In the genomic region with DNA sequence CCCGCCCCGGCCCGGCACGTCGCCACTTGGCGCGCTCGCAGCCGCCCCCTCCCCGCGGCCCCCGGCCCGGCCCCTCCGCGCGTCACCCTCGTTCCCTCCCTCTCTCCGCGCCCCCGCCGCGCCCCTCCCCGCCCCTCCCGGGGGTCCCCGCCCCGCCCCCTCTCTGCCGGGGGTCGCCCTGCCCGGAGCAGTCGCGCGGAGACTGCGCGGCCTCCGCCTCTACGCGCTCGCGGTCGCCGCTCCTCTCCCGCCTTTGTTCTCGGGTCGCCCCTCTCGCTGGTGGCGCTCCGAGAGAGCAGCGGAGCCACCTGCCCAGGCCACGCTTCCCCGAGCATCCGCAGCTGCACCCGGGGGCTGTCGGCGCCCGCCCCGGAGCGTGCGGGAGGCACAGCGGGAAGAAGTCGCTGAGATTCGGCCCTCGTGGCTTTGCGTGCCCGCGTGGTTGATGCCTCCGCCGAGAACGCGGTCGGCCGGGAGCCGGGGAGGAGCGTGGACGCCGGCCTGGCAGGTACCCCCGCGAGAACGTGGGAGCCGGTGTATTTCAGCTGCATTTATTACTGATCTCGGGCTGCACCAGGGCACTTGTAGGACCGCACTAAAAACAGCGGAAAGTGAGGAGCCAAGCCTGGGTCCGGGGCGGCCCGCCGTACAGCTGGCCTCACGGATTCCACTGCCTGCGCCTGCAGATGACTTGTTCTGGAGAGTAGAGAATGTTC, we compare ENCODE assay signal across 8 cellular contexts. TPM values are rescaled to one million over a fixed set of nuclear protein-coding genes. Genes with fewer than 3 reads are reported as not detected.
DNase-seq lines count a peak whose midpoint lies in the region; ATAC-seq and TF ChIP-seq lines count a peak whose summit lies in the region.

No MANE protein-coding gene starts in this region.

- peak overlapping the region; percentile 83 to 92 (median 90) for H3K4me3 Mint-ChIP-seq in CD4-positive, CD25-positive, alpha-beta regulatory T cell

- peak overlapping the region; percentile 70 for H3K27ac ChIP-seq in CD4-positive, CD25-positive, alpha-beta regulatory T cell (ENCODE audit: insufficient read depth, low read length, poor library complexity, severe bottlenecking)
- H3K27ac ChIP-seq in SJSA1 (no peak overlapping the region), parathyroid adenoma (peak overlapping the region; percentile 81), upper lobe of right lung (peak overlapping the region; percentile 90)

- H3K79me2 ChIP-seq in parathyroid adenoma: peaks cover 4% of the 10 kb centered on the region

- DNase-seq in CD4-positive, CD25-positive, alpha-beta regulatory T cell: peak; percentile 61 to 66 (median 61)
- DNase-seq in SJSA1 (ENCODE audit: low read depth in 1 of 2, low spot score in 2 of 2) (peak in 1 of 2 experiments; percentile 37), Right ventricle myocardium inferior (ENCODE audit: missing footprints) (peak; percentile 74), upper lobe of right lung (peak; percentile 83)
- DNase-seq in activated naive CD4-positive, alpha-beta T cell treated with anti-CD3 and anti-CD28 coated beads, Interleukin-2, amount 50 U/mL, for 72 hours (ENCODE audit: low spot score in 2 of 2): peak; percentile 56 to 66

- H3K4me1 ChIP-seq in CD4-positive, CD25-positive, alpha-beta regulatory T cell (ENCODE audit: control insufficient read depth, insufficient read depth, low read length, poor library complexity, severe bottlenecking): peaks cover 35% of the 10 kb centered on the region
- H3K4me1 ChIP-seq in SJSA1 (replicated peaks) (peaks cover 18% of the 10 kb centered on the region), parathyroid adenoma (peaks cover 10% of the 10 kb centered on the region), upper lobe of right lung (peaks cover 16% of the 10 kb centered on the region)

- peak; percentile 42 to 50 for ATAC-seq in CD4-positive, CD25-positive, alpha-beta regulatory T cell (ENCODE audit: low read depth in 2 of 2)
- ATAC-seq in GM19328 (IDR thresholded peaks at IDR 0.05; ENCODE audit: unreplicated experiment) (peak; percentile 38), HG03520 (IDR thresholded peaks at IDR 0.05; ENCODE audit: unreplicated experiment) (peak; percentile 34), Right ventricle myocardium inferior (peak; percentile 45), upper lobe of right lung (peak; percentile 55)
- ATAC-seq in activated naive CD4-positive, alpha-beta T cell treated with anti-CD3 and anti-CD28 coated beads, Interleukin-2, amount 50 U/mL, for 72 hours: peak; percentile 32 to 66

- H3K27ac Mint-ChIP-seq in CD4-positive, CD25-positive, alpha-beta regulatory T cell: peak overlapping the region; percentile 79 to 91 (median 85)
- H3K27ac Mint-ChIP-seq in activated naive CD4-positive, alpha-beta T cell treated with anti-CD3 and anti-CD28 coated beads, Interleukin-2, amount 50 U/mL, for 72 hours: peak overlapping the region; percentile 21 to 73

- H3K36me3 Mint-ChIP-seq in CD4-positive, CD25-positive, alpha-beta regulatory T cell: peaks cover 5% of the 10 kb centered on the region
- peaks cover 10 to 20% of the 10 kb centered on the region in 2 donors for H3K36me3 Mint-ChIP-seq in activated naive CD4-positive, alpha-beta T cell treated with anti-CD3 and anti-CD28 coated beads, Interleukin-2, amount 50 U/mL, for 72 hours

- peaks cover 4% of the 10 kb centered on the region for H3K36me3 ChIP-seq in CD4-positive, CD25-positive, alpha-beta regulatory T cell (ENCODE audit: control insufficient read depth, insufficient read depth, low read length)
- H3K36me3 ChIP-seq in SJSA1 (peaks cover 7% of the 10 kb centered on the region), parathyroid adenoma (ENCODE audit: control insufficient read depth, insufficient read depth, low read length) (no peaks in the 10 kb centered on the region), upper lobe of right lung (no peaks in the 10 kb centered on the region)

- H3K4me2 ChIP-seq in parathyroid adenoma (ENCODE audit: low read length): peak overlapping the region; percentile 77

- peaks cover 4% of the 10 kb centered on the region for H3K27me3 Mint-ChIP-seq in CD4-positive, CD25-positive, alpha-beta regulatory T cell

- no peaks in the 10 kb centered on the region for H3K9me3 Mint-ChIP-seq in CD4-positive, CD25-positive, alpha-beta regulatory T cell
- no peaks in the 10 kb centered on the region for H3K9me3 Mint-ChIP-seq in activated naive CD4-positive, alpha-beta T cell treated with anti-CD3 and anti-CD28 coated beads, Interleukin-2, amount 50 U/mL, for 72 hours

- H3K9me3 ChIP-seq in CD4-positive, CD25-positive, alpha-beta regulatory T cell (ENCODE audit: control insufficient read depth in 2 of 2, low read length in 2 of 2): no peaks in the 10 kb centered on the region
- H3K9me3 ChIP-seq in SJSA1 (replicated peaks) (no peaks in the 10 kb centered on the region; the same call in 1 of the 2 replicates), parathyroid adenoma (ENCODE audit: control insufficient read depth, low read length) (no peaks in the 10 kb centered on the region), upper lobe of right lung (no peaks in the 10 kb centered on the region)

- H3K9ac ChIP-seq in parathyroid adenoma: peak overlapping the region; percentile 8

- peaks cover 19 to 49% (median 36%) of the 10 kb centered on the region in 4 donors for H3K4me1 Mint-ChIP-seq in CD4-positive, CD25-positive, alpha-beta regulatory T cell

- peak overlapping the region; percentile 82 for H2AFZ ChIP-seq in parathyroid adenoma

- intact Hi-C loops in Right ventricle myocardium inferior (cut with DNase I): loop anchor here (2.0 kb wide), 1 partner anchor 26 kb away; the partner anchor contains the start of genes DYNLT2 and ERMARD
- intact Hi-C loops in upper lobe of right lung (cut with DNase I): no loop called here

- TF ChIP-seq CTCF in parathyroid adenoma (IDR thresholded peaks at IDR 0.05): no peak
- TF ChIP-seq CTCF in upper lobe of right lung (IDR thresholded peaks at IDR 0.05): no peak

- no peaks in the 10 kb centered on the region for H3K27me3 ChIP-seq in CD4-positive, CD25-positive, alpha-beta regulatory T cell (ENCODE audit: control insufficient read depth, insufficient read depth, low read length)
- H3K27me3 ChIP-seq in SJSA1 (replicated peaks) (no peaks in the 10 kb centered on the region), parathyroid adenoma (ENCODE audit: control insufficient read depth, insufficient read depth, low read length) (no peaks in the 10 kb centered on the region), upper lobe of right lung (no peaks in the 10 kb centered on the region)

- H3K4me3 ChIP-seq in CD4-positive, CD25-positive, alpha-beta regulatory T cell (ENCODE audit: low read depth, low read length): peak overlapping the region; percentile 68
- H3K4me3 ChIP-seq in SJSA1 (peak overlapping the region; percentile 46), parathyroid adenoma (ENCODE audit: low read depth, low read length) (peak overlapping the region; percentile 62), upper lobe of right lung (peak overlapping the region; percentile 69)

RNA-seq across cellular contexts. Expression of gene PHF10, which starts 0.4 kb away (rescaled TPM):
- total RNA-seq in CD4-positive, CD25-positive, alpha-beta regulatory T cell: 69.6 TPM
- 10 to 100 TPM; 18.6 to 25.9 (median 20.2) TPM for polyA plus RNA-seq in CD4-positive, CD25-positive, alpha-beta regulatory T cell
- total RNA-seq in SJSA1 (2014; rRNA removed; shearing (Covaris generic)): 21.1 and 33.4 TPM in 2 replicates
- 10 to 100 TPM; 79.9 to 90.3 TPM for total RNA-seq in activated naive CD4-positive, alpha-beta T cell treated with anti-CD3 and anti-CD28 coated beads, Interleukin-2, amount 50 U/mL, for 72 hours
- 55.2 TPM for total RNA-seq in Right ventricle myocardium inferior
- 46.1 TPM for total RNA-seq in upper lobe of right lung

RNA-seq across cellular contexts. Expression of gene C6orf120, which starts 22.8 kb away (rescaled TPM):
- 18.2 TPM for total RNA-seq in CD4-positive, CD25-positive, alpha-beta regulatory T cell
- polyA plus RNA-seq in CD4-positive, CD25-positive, alpha-beta regulatory T cell: 10 to 100 TPM in 3 of 4 donors, 1 to 10 TPM in 1; 9.7 to 11.7 (median 11.0) TPM
- 34.0 and 44.7 TPM in 2 replicates for total RNA-seq in SJSA1 (2014; rRNA removed; shearing (Covaris generic))
- total RNA-seq in activated naive CD4-positive, alpha-beta T cell treated with anti-CD3 and anti-CD28 coated beads, Interleukin-2, amount 50 U/mL, for 72 hours: 10 to 100 TPM in 1 of 2 donors, 1 to 10 TPM in 1; 8.9 to 13.9 TPM
- 14.5 TPM for total RNA-seq in Right ventricle myocardium inferior
- total RNA-seq in upper lobe of right lung: 22.0 TPM

RNA-seq across cellular contexts. Expression of gene WDR27, which starts 22.9 kb away (rescaled TPM):
- total RNA-seq in CD4-positive, CD25-positive, alpha-beta regulatory T cell: 30.7 TPM
- 1 to 10 TPM; 3.7 to 5.6 (median 4.5) TPM for polyA plus RNA-seq in CD4-positive, CD25-positive, alpha-beta regulatory T cell
- total RNA-seq in SJSA1 (2014; rRNA removed; shearing (Covaris generic)): 9.6 and 17.1 TPM in 2 replicates
- 10 to 100 TPM; 28.9 to 48.1 TPM for total RNA-seq in activated naive CD4-positive, alpha-beta T cell treated with anti-CD3 and anti-CD28 coated beads, Interleukin-2, amount 50 U/mL, for 72 hours
- 9.6 TPM for total RNA-seq in Right ventricle myocardium inferior
- total RNA-seq in upper lobe of right lung: 39.0 TPM

RNA-seq across cellular contexts. Expression of gene DYNLT2, which starts 26.7 kb away (rescaled TPM):
- total RNA-seq in CD4-positive, CD25-positive, alpha-beta regulatory T cell: 3.9 TPM
- 1 to 10 TPM in 2 of 4 donors, under 1 TPM in 2; 0.48 to 1.1 (median 0.95) TPM for polyA plus RNA-seq in CD4-positive, CD25-positive, alpha-beta regulatory T cell
- total RNA-seq in SJSA1 (2014; rRNA removed; shearing (Covaris generic)): 0.68 and 1.1 TPM in 2 replicates
- 1 to 10 TPM; 2.3 to 2.6 TPM for total RNA-seq in activated naive CD4-positive, alpha-beta T cell treated with anti-CD3 and anti-CD28 coated beads, Interleukin-2, amount 50 U/mL, for 72 hours
- total RNA-seq in Right ventricle myocardium inferior (0.41 TPM), upper lobe of right lung (1.2 TPM)

RNA-seq across cellular contexts. Expression of gene ERMARD, which starts 26.7 kb away (rescaled TPM):
- total RNA-seq in CD4-positive, CD25-positive, alpha-beta regulatory T cell: 27.3 TPM
- polyA plus RNA-seq in CD4-positive, CD25-positive, alpha-beta regulatory T cell: 10 to 100 TPM; 12.4 to 14.4 (median 13.5) TPM
- 11.3 and 13.4 TPM in 2 replicates for total RNA-seq in SJSA1 (2014; rRNA removed; shearing (Covaris generic))
- total RNA-seq in activated naive CD4-positive, alpha-beta T cell treated with anti-CD3 and anti-CD28 coated beads, Interleukin-2, amount 50 U/mL, for 72 hours: 10 to 100 TPM; 15.2 to 35.5 TPM
- 6.5 TPM for total RNA-seq in Right ventricle myocardium inferior
- 25.6 TPM for total RNA-seq in upper lobe of right lung
